In genomic region chr3:154218728-154219127, GRCh38 we compare ENCODE assay signal across 1 cellular context.
TF ChIP-seq lines count a peak whose summit lies in the region.

No MANE protein-coding gene starts in this region.

TF ChIP-seq in HCT116, 20 proteins besides CTCF, POLR2A, EP300 and RAD21:
- TF ChIP-seq REST (IDR thresholded peaks at IDR 0.05; ENCODE audit: low read depth) (no peak), SP1 (IDR thresholded peaks at IDR 0.05; ENCODE audit: low read depth) (no peak), EGR1 (IDR thresholded peaks at IDR 0.05; ENCODE audit: low read depth) (no peak)
